13 cellular contexts compared by ENCODE assay signal in the genomic region with DNA sequence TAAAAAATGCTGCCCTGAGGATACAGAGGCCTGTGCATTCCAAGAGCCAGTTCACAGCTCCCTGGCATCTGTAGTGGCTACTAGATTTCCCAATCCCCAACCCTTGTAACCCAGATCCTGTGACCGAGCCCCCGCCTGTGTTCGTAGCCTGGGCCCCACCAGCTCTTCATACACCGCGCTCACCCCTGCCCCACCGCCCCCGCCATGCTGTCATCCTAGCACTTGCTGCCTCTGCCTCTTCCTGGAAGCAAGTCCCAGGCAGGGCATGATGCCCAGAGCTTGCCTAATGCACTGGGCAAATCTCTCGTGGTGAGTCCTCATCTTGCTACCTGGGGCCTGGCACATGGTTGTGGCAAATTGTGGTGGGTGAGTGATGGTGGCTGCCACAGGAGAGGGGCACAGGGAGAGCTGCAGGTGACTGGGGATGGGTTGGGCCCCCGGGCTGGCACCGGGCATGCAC. TPM values are rescaled to one million over a fixed set of nuclear protein-coding genes. Genes with fewer than 3 reads are reported as not detected.
DNase-seq lines count a peak whose midpoint lies in the region; ATAC-seq and TF ChIP-seq lines count a peak whose summit lies in the region.
"Had no signal": no experiment of that assay in that cellular context is flagged by ENCODE, and none has a peak within 500 bp of the region (broad histone marks: within the 10 kb centered on the region; RNA-seq: fewer than 3 reads in every experiment).

No MANE protein-coding gene starts in this region.

- no peak for TF ChIP-seq CTCF in OCI-LY1 (IDR thresholded peaks at IDR 0.05; ENCODE audit: low read length)
- TF ChIP-seq CTCF in osteoblast (IDR thresholded peaks at IDR 0.05; ENCODE audit: extremely low read depth, low read depth, low read length), result no peak

- peaks cover 4% of the 10 kb centered on the region for H3F3A ChIP-seq in OCI-LY1 (ENCODE audit: insufficient read depth, low read length)

- H3K4me1 ChIP-seq in OCI-LY1 (ENCODE audit: insufficient read depth, low read length, severe bottlenecking) (peaks cover 100% of the 10 kb centered on the region), osteoblast (ENCODE audit: insufficient read depth, low read length) (no peaks in the 10 kb centered on the region)
- H3K4me1 ChIP-seq in CD8-positive, alpha-beta memory T cell (ENCODE audit: insufficient read depth, low read length), result no peaks in the 10 kb centered on the region

- CTCF ChIA-PET in CD8-positive, alpha-beta memory T cell (lab: Charles Lee), result no interaction called here

- no peaks in the 10 kb centered on the region for H3K9me2 ChIP-seq in OCI-LY1 (ENCODE audit: low read depth, low read length)

- H3K27ac ChIP-seq in OCI-LY1 (ENCODE audit: low read depth, low read length, poor library complexity, severe bottlenecking), result peak overlapping the region; percentile 98
- H3K27ac ChIP-seq in osteoblast (ENCODE audit: low read depth, low read length), result no peak overlapping the region
- no peak overlapping the region for H3K27ac ChIP-seq in CD8-positive, alpha-beta memory T cell (ENCODE audit: low read depth, low read length)

- H3K4me3 ChIP-seq in OCI-LY1 (ENCODE audit: low read depth, low read length, poor library complexity, severe bottlenecking) (peak overlapping the region; percentile 3), osteoblast (ENCODE audit: insufficient read depth, low read length) (no peak overlapping the region)
- H3K4me3 ChIP-seq in CD8-positive, alpha-beta memory T cell (ENCODE audit: low read length), result no peak overlapping the region

- DNase-seq in AG08396 (ENCODE audit: low spot score) (peak; percentile 26), globus pallidus (ENCODE audit: low spot score) (peak; percentile 89), osteoblast (ENCODE audit: insufficient read length, low spot score, missing footprints) (peak; percentile 94), COR-L47 (lab: John Stamatoyannopoulos, UW) (no peak)
- DNase-seq in CD8-positive, alpha-beta memory T cell, result no peak
- no peak for DNase-seq in stimulated activated CD4-positive, alpha-beta T cell treated with anti-CD3 and anti-CD28 coated beads, Interleukin-15, amount 100 ng/mL, for 24 hours
- DNase-seq: activated CD8-positive, alpha-beta memory T cell treated with anti-CD3 and anti-CD28 coated beads for 24 hours; amniotic stem cell; MV-4-11 had no signal

- no peaks in the 10 kb centered on the region for H4K20me1 ChIP-seq in OCI-LY1 (ENCODE audit: insufficient read depth, low read length)
- no peaks in the 10 kb centered on the region for H4K20me1 ChIP-seq in osteoblast (ENCODE audit: insufficient read depth, low read length)

- H3K9ac ChIP-seq in OCI-LY1 (ENCODE audit: low read length), result peak overlapping the region; percentile 53; the same call in 1 of the 2 replicates

- no peaks in the 10 kb centered on the region for H3K36me3 Mint-ChIP-seq in CD8-positive, alpha-beta memory T cell

- no peak overlapping the region for H3K4me3 Mint-ChIP-seq in CD8-positive, alpha-beta memory T cell
- H3K4me3 Mint-ChIP-seq: stimulated activated naive CD8-positive, alpha-beta T cell treated with anti-CD3 and anti-CD28 coated beads, Interleukin-15, Interleukin-2, amounts not matched to agents 100 ng/mL and 50 ng/mL, for 24 hours; T-helper 1 cell treated with Interleukin-12 subunit alpha and Interleukin-12 subunit beta and Interleukin-4 antibody, amounts not matched to agents 30 μg/mL and 1 μg/mL, for 36 hours had no signal

- H3K79me2 ChIP-seq in OCI-LY1 (ENCODE audit: insufficient read depth, low read length) (peaks cover 26% of the 10 kb centered on the region), osteoblast (ENCODE audit: insufficient read depth, low read length) (no peaks in the 10 kb centered on the region)

- peaks cover 15 to 19% of the 10 kb centered on the region in 2 donors for H3K27me3 Mint-ChIP-seq in CD8-positive, alpha-beta memory T cell

- ATAC-seq in GM19455 (IDR thresholded peaks at IDR 0.05; ENCODE audit: unreplicated experiment), result no peak

- H2AFZ ChIP-seq in OCI-LY1 (ENCODE audit: low read length) (no peak overlapping the region), osteoblast (ENCODE audit: low read length) (no peak overlapping the region)

- POLR2A ChIA-PET in CD8-positive, alpha-beta memory T cell (lab: Charles Lee), result no interaction called here

- H3K9me3 ChIP-seq in OCI-LY1 (ENCODE audit: low read length) (no peaks in the 10 kb centered on the region), osteoblast (ENCODE audit: low read depth, low read length) (no peaks in the 10 kb centered on the region)
- H3K9me3 ChIP-seq in CD8-positive, alpha-beta memory T cell (ENCODE audit: low read length), result no peaks in the 10 kb centered on the region

- peak overlapping the region; percentile 55 for H3K4me2 ChIP-seq in OCI-LY1 (ENCODE audit: low read length)
- H3K4me2 ChIP-seq in osteoblast (ENCODE audit: insufficient read depth, low read length), result no peak overlapping the region

- peak overlapping the region in 1 of 8 donors; percentile 14 for H3K27ac Mint-ChIP-seq in CD8-positive, alpha-beta memory T cell
- H3K27ac Mint-ChIP-seq: stimulated activated naive CD8-positive, alpha-beta T cell treated with anti-CD3 and anti-CD28 coated beads, Interleukin-15, Interleukin-2, amounts not matched to agents 100 ng/mL and 50 ng/mL, for 24 hours; T-helper 1 cell treated with Interleukin-12 subunit alpha and Interleukin-12 subunit beta and Interleukin-4 antibody, amounts not matched to agents 30 μg/mL and 1 μg/mL, for 36 hours had no signal

- H3K9me3 Mint-ChIP-seq in CD8-positive, alpha-beta memory T cell, result no peaks in the 10 kb centered on the region
- H3K9me3 Mint-ChIP-seq: stimulated activated naive CD8-positive, alpha-beta T cell treated with anti-CD3 and anti-CD28 coated beads, Interleukin-15, Interleukin-2, amounts not matched to agents 100 ng/mL and 50 ng/mL, for 24 hours; T-helper 1 cell treated with Interleukin-12 subunit alpha and Interleukin-12 subunit beta and Interleukin-4 antibody, amounts not matched to agents 30 μg/mL and 1 μg/mL, for 36 hours had no signal

- no peaks in the 10 kb centered on the region for H3K4me1 Mint-ChIP-seq in CD8-positive, alpha-beta memory T cell

- H3K27me3 ChIP-seq in OCI-LY1 (ENCODE audit: insufficient read depth, low read length) (no peaks in the 10 kb centered on the region), osteoblast (ENCODE audit: insufficient read depth, low read length) (peaks cover 5% of the 10 kb centered on the region)
- no peaks in the 10 kb centered on the region for H3K27me3 ChIP-seq in CD8-positive, alpha-beta memory T cell (ENCODE audit: insufficient read depth, low read length, poor library complexity, severe bottlenecking)

- H3K36me3 ChIP-seq in OCI-LY1 (ENCODE audit: insufficient read depth, low read length) (peaks cover 51% of the 10 kb centered on the region; the same call in 1 of the 2 replicates), osteoblast (ENCODE audit: insufficient read depth, low read length) (no peaks in the 10 kb centered on the region)
- no peaks in the 10 kb centered on the region for H3K36me3 ChIP-seq in CD8-positive, alpha-beta memory T cell (ENCODE audit: insufficient read depth, low read length)

RNA-seq across cellular contexts. Expression of a gene that starts 7.1 kb away (rescaled TPM):
- under 0.01 TPM in 1 of 2 replicates, not detected in the other for total RNA-seq in osteoblast
- total RNA-seq in CD8-positive, alpha-beta memory T cell, result under 1 TPM; 0.27 to 0.37 TPM
- 0.03 TPM for polyA plus RNA-seq in CD8-positive, alpha-beta memory T cell

RNA-seq across cellular contexts. Expression of a gene that starts 38.1 kb away (rescaled TPM):
- total RNA-seq in osteoblast, result 21.8 and 23.5 TPM in 2 replicates
- 10 to 100 TPM; 59.9 to 60.9 TPM for total RNA-seq in CD8-positive, alpha-beta memory T cell
- 29.4 TPM for polyA plus RNA-seq in CD8-positive, alpha-beta memory T cell

RNA-seq across cellular contexts. Expression of a gene that starts 56.4 kb away (rescaled TPM):
- 494 and 590 TPM in 2 replicates for total RNA-seq in osteoblast
- 100 to 1,000 TPM; 757 to 758 TPM for total RNA-seq in CD8-positive, alpha-beta memory T cell
- 103 TPM for polyA plus RNA-seq in CD8-positive, alpha-beta memory T cell

Comparison
In these comparisons a context has a peak if more than half of its experiments do, and no peak if none do; other contexts are left out.
1. DNase-seq: peak in AG08396 (single experiment), globus pallidus (single experiment) and osteoblast (single experiment); none in CD8-positive, alpha-beta memory T cell (0 of 5), COR-L47 (single experiment) and stimulated activated CD4-positive, alpha-beta T cell treated with anti-CD3 and anti-CD28 coated beads, Interleukin-15, amount 100 ng/mL, for 24 hours (single experiment).